In the genomic region with DNA sequence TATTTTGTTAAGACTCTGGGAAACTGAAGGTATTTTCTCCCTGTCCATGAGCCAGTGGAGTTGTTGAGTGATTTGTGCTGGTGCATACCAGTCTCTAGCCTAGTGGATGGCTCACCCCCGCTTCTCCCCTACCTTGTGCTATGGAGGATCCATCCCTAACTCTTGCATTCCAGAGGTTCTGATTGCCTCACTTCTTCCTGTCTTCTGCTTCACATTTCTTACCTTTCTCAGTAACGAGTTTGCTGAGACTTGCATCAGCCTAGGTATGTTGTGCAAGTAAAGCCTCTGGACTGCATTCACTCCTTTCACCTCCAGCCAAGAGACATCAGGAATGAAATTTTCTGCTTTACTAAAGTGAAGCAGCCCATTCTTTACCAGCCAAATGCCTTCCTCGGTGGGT, we compare ENCODE assay signal across 10 cellular contexts.
DNase-seq lines count a peak whose midpoint lies in the region; ATAC-seq and TF ChIP-seq lines count a peak whose summit lies in the region.
"Had no signal": no experiment of that assay in that cellular context is flagged by ENCODE, and none has a peak within 500 bp of the region (broad histone marks: within the 10 kb centered on the region; RNA-seq: fewer than 3 reads in every experiment).

No MANE protein-coding gene starts in this region.

- POLR2A ChIA-PET in activated CD8-positive, alpha-beta T cell treated with anti-CD3 and anti-CD28 coated beads for 36 hours (lab: Charles Lee) = interaction anchor here (1.5 kb wide), 1 partner anchor 8 kb away, joined by 3 read pairs; no protein-coding TSS in a partner anchor
- POLR2A ChIA-PET in activated CD8-positive, alpha-beta T cell treated with anti-CD3 and anti-CD28 coated beads, Interleukin-2, amount 10 ng/mL, durations not matched to agents 7 days and 5 days (lab: Charles Lee) = no interaction called here
- POLR2A ChIA-PET in naive thymus-derived CD8-positive, alpha-beta T cell (lab: Charles Lee) = interaction anchor here (0.9 to 1.8 kb wide), 3 partner anchors 10 to 284 kb away, joined by 3 to 4 read pairs (median 3); no protein-coding TSS in a partner anchor

- no peak for TF ChIP-seq POLR2A in gastroesophageal sphincter (IDR thresholded peaks at IDR 0.05)

- no peaks in the 10 kb centered on the region for H3K9me3 ChIP-seq in OCI-LY1 (ENCODE audit: low read length)
- H3K9me3 ChIP-seq in gastroesophageal sphincter = no peaks in the 10 kb centered on the region
- no peaks in the 10 kb centered on the region for H3K9me3 ChIP-seq in upper lobe of right lung

- no peak for DNase-seq in activated CD8-positive, alpha-beta T cell treated with anti-CD3 and anti-CD28 coated beads for 36 hours
- DNase-seq in activated CD8-positive, alpha-beta T cell treated with anti-CD3 and anti-CD28 coated beads, Interleukin-2, amount 10 ng/mL, durations not matched to agents 7 days and 5 days = no peak
- DNase-seq in upper lobe of right lung (no peak), NCI-H1436 (lab: John Stamatoyannopoulos, UW) (no peak)
- DNase-seq in naive thymus-derived CD8-positive, alpha-beta T cell = no peak
- DNase-seq: 8988T; activated effector memory CD4-positive, alpha-beta T cell treated with Interleukin-2 at 50 U/mL for 16 hours had no signal

- no peaks in the 10 kb centered on the region for H3K79me2 ChIP-seq in OCI-LY1 (ENCODE audit: insufficient read depth, low read length)

- peak overlapping the region; percentile 70 for H3K27ac ChIP-seq in OCI-LY1 (ENCODE audit: low read depth, low read length, poor library complexity, severe bottlenecking)
- H3K27ac ChIP-seq in gastroesophageal sphincter = peak overlapping the region in 1 of 4 donors; percentile 10
- H3K27ac ChIP-seq in upper lobe of right lung = no peak overlapping the region

- H3K27me3 ChIP-seq in OCI-LY1 (ENCODE audit: insufficient read depth, low read length) (no peaks in the 10 kb centered on the region), gastroesophageal sphincter (no peaks in the 10 kb centered on the region), upper lobe of right lung (no peaks in the 10 kb centered on the region)

- H3K36me3 ChIP-seq in OCI-LY1 (ENCODE audit: insufficient read depth, low read length) (no peaks in the 10 kb centered on the region), gastroesophageal sphincter (no peaks in the 10 kb centered on the region), upper lobe of right lung (no peaks in the 10 kb centered on the region)

- H3K27me3 Mint-ChIP-seq in activated CD8-positive, alpha-beta T cell treated with anti-CD3 and anti-CD28 coated beads for 36 hours = no peaks in the 10 kb centered on the region
- no peaks in the 10 kb centered on the region for H3K27me3 Mint-ChIP-seq in activated CD8-positive, alpha-beta T cell treated with anti-CD3 and anti-CD28 coated beads, Interleukin-2, amount 10 ng/mL, durations not matched to agents 7 days and 5 days (ENCODE audit: low read depth)
- H3K27me3 Mint-ChIP-seq in naive thymus-derived CD8-positive, alpha-beta T cell = no peaks in the 10 kb centered on the region

- no peak overlapping the region for H2AFZ ChIP-seq in OCI-LY1 (ENCODE audit: low read length)

- H4K20me1 ChIP-seq in OCI-LY1 (ENCODE audit: insufficient read depth, low read length) = no peaks in the 10 kb centered on the region

- H3K4me2 ChIP-seq in OCI-LY1 (ENCODE audit: low read length) = peak overlapping the region; percentile 35

- no peaks in the 10 kb centered on the region for H3K36me3 Mint-ChIP-seq in activated CD8-positive, alpha-beta T cell treated with anti-CD3 and anti-CD28 coated beads for 36 hours (ENCODE audit: low read depth)
- H3K36me3 Mint-ChIP-seq in activated CD8-positive, alpha-beta T cell treated with anti-CD3 and anti-CD28 coated beads, Interleukin-2, amount 10 ng/mL, durations not matched to agents 7 days and 5 days (ENCODE audit: low read depth) = peaks cover 1% of the 10 kb centered on the region
- H3K36me3 Mint-ChIP-seq in naive thymus-derived CD8-positive, alpha-beta T cell = no peaks in the 10 kb centered on the region

- no peak overlapping the region for H3K4me3 Mint-ChIP-seq in activated CD8-positive, alpha-beta T cell treated with anti-CD3 and anti-CD28 coated beads for 36 hours
- no peak overlapping the region for H3K4me3 Mint-ChIP-seq in activated CD8-positive, alpha-beta T cell treated with anti-CD3 and anti-CD28 coated beads, Interleukin-2, amount 10 ng/mL, durations not matched to agents 7 days and 5 days
- H3K4me3 Mint-ChIP-seq in naive thymus-derived CD8-positive, alpha-beta T cell = peak overlapping the region in 1 of 10 donors; percentile 2

- H3K27ac Mint-ChIP-seq in activated CD8-positive, alpha-beta T cell treated with anti-CD3 and anti-CD28 coated beads for 36 hours = peak overlapping the region; percentile 74
- no peak overlapping the region for H3K27ac Mint-ChIP-seq in activated CD8-positive, alpha-beta T cell treated with anti-CD3 and anti-CD28 coated beads, Interleukin-2, amount 10 ng/mL, durations not matched to agents 7 days and 5 days
- peak overlapping the region in 3 of 10 donors; percentile 5 to 81 (median 7) for H3K27ac Mint-ChIP-seq in naive thymus-derived CD8-positive, alpha-beta T cell

- H3K4me1 ChIP-seq in OCI-LY1 (ENCODE audit: insufficient read depth, low read length, severe bottlenecking) = peaks cover 67% of the 10 kb centered on the region
- peaks cover 11 to 79% (median 18%) of the 10 kb centered on the region in 3 donors for H3K4me1 ChIP-seq in gastroesophageal sphincter
- H3K4me1 ChIP-seq in upper lobe of right lung = peaks cover 57% of the 10 kb centered on the region

- no peaks in the 10 kb centered on the region for H3K9me2 ChIP-seq in OCI-LY1 (ENCODE audit: low read depth, low read length)

- no peak for ATAC-seq in activated CD8-positive, alpha-beta T cell treated with anti-CD3 and anti-CD28 coated beads for 36 hours
- no peak for ATAC-seq in activated CD8-positive, alpha-beta T cell treated with anti-CD3 and anti-CD28 coated beads, Interleukin-2, amount 10 ng/mL, durations not matched to agents 7 days and 5 days
- ATAC-seq in gastroesophageal sphincter (peak; percentile 20), upper lobe of right lung (peak; percentile 14), GM19455 (IDR thresholded peaks at IDR 0.05; ENCODE audit: unreplicated experiment) (no peak)
- no peak for ATAC-seq in naive thymus-derived CD8-positive, alpha-beta T cell

- peaks cover 39% of the 10 kb centered on the region for H3K4me1 Mint-ChIP-seq in activated CD8-positive, alpha-beta T cell treated with anti-CD3 and anti-CD28 coated beads for 36 hours (ENCODE audit: low read depth)
- H3K4me1 Mint-ChIP-seq in activated CD8-positive, alpha-beta T cell treated with anti-CD3 and anti-CD28 coated beads, Interleukin-2, amount 10 ng/mL, durations not matched to agents 7 days and 5 days (ENCODE audit: low read depth) = peaks cover 19% of the 10 kb centered on the region
- H3K4me1 Mint-ChIP-seq in naive thymus-derived CD8-positive, alpha-beta T cell = peaks cover 19 to 88% (median 39%) of the 10 kb centered on the region in 4 donors

- no peak for TF ChIP-seq CTCF in activated CD8-positive, alpha-beta T cell treated with anti-CD3 and anti-CD28 coated beads for 36 hours (IDR thresholded peaks at IDR 0.05)
- no peak for TF ChIP-seq CTCF in OCI-LY1 (IDR thresholded peaks at IDR 0.05; ENCODE audit: low read length)
- TF ChIP-seq CTCF in gastroesophageal sphincter (IDR thresholded peaks at IDR 0.05) = no peak
- no peak for TF ChIP-seq CTCF in upper lobe of right lung (IDR thresholded peaks at IDR 0.05)

- H3K9ac ChIP-seq in OCI-LY1 (ENCODE audit: low read length) = peak overlapping the region; percentile 37; the same call in 1 of the 2 replicates

- H3K4me3 ChIP-seq in OCI-LY1 (ENCODE audit: low read depth, low read length, poor library complexity, severe bottlenecking) (no peak overlapping the region), gastroesophageal sphincter (no peak overlapping the region), upper lobe of right lung (no peak overlapping the region)

- H3F3A ChIP-seq in OCI-LY1 (ENCODE audit: insufficient read depth, low read length) = peaks cover 10% of the 10 kb centered on the region

- CTCF ChIA-PET in activated CD8-positive, alpha-beta T cell treated with anti-CD3 and anti-CD28 coated beads for 36 hours (lab: Charles Lee) = interaction anchor here (1.3 kb wide), 1 partner anchor 443 kb away, joined by 4 read pairs; no protein-coding TSS in a partner anchor
- CTCF ChIA-PET in activated CD8-positive, alpha-beta T cell treated with anti-CD3 and anti-CD28 coated beads, Interleukin-2, amount 10 ng/mL, durations not matched to agents 7 days and 5 days (lab: Charles Lee) = interaction anchor here (0.6 to 1.1 kb wide), 3 partner anchors 11 to 112 kb away, joined by 3 to 4 read pairs (median 3); no protein-coding TSS in a partner anchor

- WGBS in gastroesophageal sphincter (ENCODE audit: low coverage in 1 of 2), 2 donors = 42 to 83% methylated on average over 1 to 2 of the region's 3 CpGs

- intact Hi-C loops in activated CD8-positive, alpha-beta T cell treated with anti-CD3 and anti-CD28 coated beads for 36 hours (cut with micrococcal nuclease) = no loop called here
- intact Hi-C loops in upper lobe of right lung (cut with DNase I) = no loop called here

- H3K9me3 Mint-ChIP-seq in activated CD8-positive, alpha-beta T cell treated with anti-CD3 and anti-CD28 coated beads for 36 hours = no peaks in the 10 kb centered on the region
- no peaks in the 10 kb centered on the region for H3K9me3 Mint-ChIP-seq in activated CD8-positive, alpha-beta T cell treated with anti-CD3 and anti-CD28 coated beads, Interleukin-2, amount 10 ng/mL, durations not matched to agents 7 days and 5 days (ENCODE audit: insufficient read depth)
- H3K9me3 Mint-ChIP-seq in naive thymus-derived CD8-positive, alpha-beta T cell = peaks cover 0 to 3% (median 0%) of the 10 kb centered on the region in 9 donors

- TF ChIP-seq EP300 in gastroesophageal sphincter (IDR thresholded peaks at IDR 0.05) = no peak

Comparison
In these comparisons a context has a peak if more than half of its experiments do, and no peak if none do; other contexts are left out.
1. ATAC-seq: peak in gastroesophageal sphincter (single experiment) and upper lobe of right lung (single experiment); none in activated CD8-positive, alpha-beta T cell treated with anti-CD3 and anti-CD28 coated beads for 36 hours (single experiment), activated CD8-positive, alpha-beta T cell treated with anti-CD3 and anti-CD28 coated beads, Interleukin-2, amount 10 ng/mL, durations not matched to agents 7 days and 5 days (single experiment), GM19455 (single experiment) and naive thymus-derived CD8-positive, alpha-beta T cell (0 of 2).